10 cellular contexts compared by ENCODE assay signal in the genomic region with DNA sequence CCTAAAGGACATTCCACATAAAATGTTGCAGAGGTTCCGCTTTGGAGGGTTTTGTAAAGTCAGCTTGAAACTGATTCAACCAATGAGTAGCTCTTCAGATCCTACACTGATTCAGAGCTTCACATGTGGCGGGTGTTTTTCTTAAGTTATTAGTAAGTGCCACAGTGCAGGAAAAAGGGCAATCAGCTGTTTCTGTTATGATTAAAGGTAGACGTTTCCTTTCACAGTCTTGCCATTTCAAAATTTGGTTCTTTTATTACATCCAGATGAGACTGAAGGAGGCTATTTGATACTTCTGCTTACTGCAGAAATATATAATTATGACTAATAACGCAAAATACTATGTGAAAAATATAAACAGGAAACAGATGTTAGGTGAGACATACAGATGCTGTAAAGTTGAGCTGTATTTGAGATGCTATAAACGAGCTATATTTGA.
DNase-seq lines count a peak whose midpoint lies in the region; ATAC-seq and TF ChIP-seq lines count a peak whose summit lies in the region.
"Had no signal": no experiment of that assay in that cellular context is flagged by ENCODE, and none has a peak within 500 bp of the region (broad histone marks: within the 10 kb centered on the region; RNA-seq: fewer than 3 reads in every experiment).

No MANE protein-coding gene starts in this region.

- no peak overlapping the region for H3K4me3 ChIP-seq in AG10803 (ENCODE audit: low read length)
- no peak overlapping the region for H3K4me3 ChIP-seq in brain microvascular endothelial cell (ENCODE audit: low read depth, low read length)
- no peak overlapping the region for H3K4me3 ChIP-seq in suprapubic skin
- H3K4me3 ChIP-seq: lower lobe of right lung had no signal

- TF ChIP-seq CTCF in AG10803 (conservative IDR thresholded peaks at IDR 0.05; ENCODE audit: low read length): no peak
- no peak for TF ChIP-seq CTCF in brain microvascular endothelial cell (IDR thresholded peaks at IDR 0.05; ENCODE audit: low read depth, low read length, missing control alignments)
- TF ChIP-seq CTCF in suprapubic skin (IDR thresholded peaks at IDR 0.05): no peak

- H3K36me3 ChIP-seq in brain microvascular endothelial cell (replicated peaks): no peaks in the 10 kb centered on the region
- H3K36me3 ChIP-seq in suprapubic skin: no peaks in the 10 kb centered on the region
- H3K36me3 ChIP-seq: lower lobe of right lung had no signal

- no peaks in the 10 kb centered on the region for H3K9me3 ChIP-seq in suprapubic skin
- H3K9me3 ChIP-seq: lower lobe of right lung had no signal

- in situ Hi-C loops in brain microvascular endothelial cell (cut with HindIII; ENCODE audit: low pct_ligation_motif_present, low sequenced_read_pairs): no loop called here

- TF ChIP-seq EP300 in suprapubic skin (IDR thresholded peaks at IDR 0.05): no peak

- DNase-seq in AG10803 (ENCODE audit: low read depth) (peak; percentile 78), brain microvascular endothelial cell (peak; percentile 4), mesenteric fat pad (ENCODE audit: low spot score) (no peak), suprapubic skin (ENCODE audit: low spot score in 2 of 2) (no peak), superior temporal gyrus (ENCODE audit: extremely low spot score) (no peak)
- DNase-seq in stimulated activated CD4-positive, alpha-beta T cell treated with anti-CD3 and anti-CD28 coated beads, Interleukin-4, amount 100 ng/mL, for 4 hours: no peak
- DNase-seq: lower lobe of right lung, T-helper 9 cell had no signal

- no peaks in the 10 kb centered on the region for H3K4me1 ChIP-seq in suprapubic skin
- H3K4me1 ChIP-seq: lower lobe of right lung had no signal

- WGBS in suprapubic skin: 51% methylated on average over 5 of the region's 5 CpGs

- H3K27me3 ChIP-seq in brain microvascular endothelial cell (replicated peaks) (no peaks in the 10 kb centered on the region), suprapubic skin (no peaks in the 10 kb centered on the region)

- ATAC-seq in GM19025 (IDR thresholded peaks at IDR 0.05; ENCODE audit: low read depth, unreplicated experiment) (peak; percentile 83), HG02981 (IDR thresholded peaks at IDR 0.05; ENCODE audit: unreplicated experiment) (peak; percentile 82)
- ATAC-seq: lower lobe of right lung had no signal

- no peak for TF ChIP-seq POLR2A in suprapubic skin (IDR thresholded peaks at IDR 0.05)

- H3K27ac ChIP-seq in brain microvascular endothelial cell (no peak overlapping the region), suprapubic skin (no peak overlapping the region)
- H3K27ac ChIP-seq: lower lobe of right lung had no signal

Comparison
In these comparisons a context has a peak if more than half of its experiments do, and no peak if none do; other contexts are left out.
1. DNase-seq: peak in AG10803 (single experiment) and brain microvascular endothelial cell (single experiment); none in mesenteric fat pad (single experiment), suprapubic skin (0 of 2), superior temporal gyrus (single experiment) and stimulated activated CD4-positive, alpha-beta T cell treated with anti-CD3 and anti-CD28 coated beads, Interleukin-4, amount 100 ng/mL, for 4 hours (0 of 2).